In genomic region chr3:55030938-55031337, GRCh38 we compare ENCODE assay signal across 17 cellular contexts.
A peak's percentile ranks its signal among the peaks of the same experiment; 100 is the strongest.
DNase-seq lines count a peak whose midpoint lies in the region; ATAC-seq and TF ChIP-seq lines count a peak whose summit lies in the region.
"Had no signal": no experiment of that assay in that cellular context is flagged by ENCODE, and none has a peak within 500 bp of the region (broad histone marks: within the 10 kb centered on the region; RNA-seq: fewer than 3 reads in every experiment).

No MANE protein-coding gene starts in this region.

- peaks cover 3% of the 10 kb centered on the region for H3K27me3 Mint-ChIP-seq in mesothelial cell of epicardium (ENCODE audit: low read depth)
- H3K27me3 Mint-ChIP-seq: CD4-positive, alpha-beta memory T cell had no signal

- no peak overlapping the region for H2AK5ac ChIP-seq in IMR-90 (ENCODE audit: low read depth, low read length)

- H4K5ac ChIP-seq in IMR-90 (ENCODE audit: low read depth, low read length): no peak overlapping the region

- CTCF ChIA-PET in IMR-90 (lab: Yijun Ruan, JAX): interaction anchor here (0.6 to 0.9 kb wide), 3 partner anchors 30 to 1621 kb away, joined by 3 to 5 read pairs (median 3); no protein-coding TSS in a partner anchor

- dilution Hi-C loops in IMR-90 (cut with HindIII; ENCODE audit: low sequenced_read_pairs, unreplicated experiment): no loop called here

- H4K91ac ChIP-seq in IMR-90 (ENCODE audit: insufficient read depth, low read depth, low read length): no peak overlapping the region

- WGBS in IMR-90 (ENCODE audit: extremely low coverage in 2 of 2, insufficient read length in 1 of 2), 2 experiments: no CpG with 5 or more reads among the region's 4 CpGs

- H3K4me1 Mint-ChIP-seq in mesothelial cell of epicardium: peaks cover 8% of the 10 kb centered on the region
- H3K4me1 Mint-ChIP-seq: CD4-positive, alpha-beta memory T cell had no signal

- H3K4me3 ChIP-seq in IMR-90 (ENCODE audit: insufficient read depth, low read depth, low read length) (no peak overlapping the region), adipocyte (ENCODE audit: low read length) (no peak overlapping the region)
- H3K4me3 ChIP-seq: BLaER1, GM23338 had no signal

- H2AK9ac ChIP-seq in IMR-90 (replicated peaks; ENCODE audit: low read depth, low read length, poor library complexity): no peak overlapping the region

- BruUV-seq in IMR-90 (replicated peaks; lab: Mats Ljungman, UMichigan): no TSS peak

- H2AFZ ChIP-seq in IMR-90 (replicated peaks; ENCODE audit: low read length, poor library complexity): peak overlapping the region; percentile 44
- H2AFZ ChIP-seq: GM23338 had no signal

- H3K36me3 ChIP-seq in IMR-90 (ENCODE audit: control insufficient read depth, insufficient read depth, low read length) (no peaks in the 10 kb centered on the region), adipocyte (ENCODE audit: control insufficient read depth, insufficient read depth, low read length, severe bottlenecking) (no peaks in the 10 kb centered on the region)
- H3K36me3 ChIP-seq: BLaER1 had no signal

- intact Hi-C loops in IMR-90 (cut with micrococcal nuclease): no loop called here
- intact Hi-C loops in cardiac septum (cut with DNase I): no loop called here

- H3K9me3 Mint-ChIP-seq in mesothelial cell of epicardium: peaks cover 4% of the 10 kb centered on the region
- H3K9me3 Mint-ChIP-seq: GM23338, HFFc6 had no signal

- no peak for TF ChIP-seq CTCF in IMR-90 (conservative IDR thresholded peaks at IDR 0.05; ENCODE audit: low read depth, low read length)
- no peak for TF ChIP-seq CTCF in mesothelial cell of epicardium (IDR thresholded peaks at IDR 0.05; ENCODE audit: unreplicated experiment)

- H2BK20ac ChIP-seq in IMR-90 (ENCODE audit: low read depth, low read length): no peak overlapping the region

- H2BK5ac ChIP-seq in IMR-90 (ENCODE audit: low read depth, low read length, poor library complexity, severe bottlenecking): no peak overlapping the region

- peak; percentile 51; the same call in 1 of the 2 replicates for ATAC-seq in IMR-90 (ENCODE audit: low read depth)
- ATAC-seq: GM23338, HCT116, HepG2 had no signal

- H3K9me3 ChIP-seq in IMR-90 (ENCODE audit: control insufficient read depth, insufficient read depth, low read length): no peaks in the 10 kb centered on the region
- no peaks in the 10 kb centered on the region for H3K9me3 ChIP-seq in adipocyte (ENCODE audit: control insufficient read depth, low read length)
- H3K9me3 ChIP-seq: BLaER1 had no signal

- no peak overlapping the region for H3K56ac ChIP-seq in IMR-90 (ENCODE audit: extremely low read depth, insufficient read depth, low read length)

- peaks cover 2% of the 10 kb centered on the region for H3K36me3 Mint-ChIP-seq in mesothelial cell of epicardium
- H3K36me3 Mint-ChIP-seq: CD4-positive, alpha-beta memory T cell had no signal

- no peak overlapping the region for H4K8ac ChIP-seq in IMR-90 (ENCODE audit: low read depth in 2 of 2, low read length in 2 of 2)

- no peaks in the 10 kb centered on the region for H3K79me1 ChIP-seq in IMR-90 (ENCODE audit: low read depth in 1 of 2, low read length in 2 of 2)

- H3K27ac ChIP-seq in IMR-90 (ENCODE audit: insufficient read depth, low read length): no peak overlapping the region
- H3K27ac ChIP-seq: BLaER1 had no signal

- no peak for TF ChIP-seq RAD21 in IMR-90 (IDR thresholded peaks at IDR 0.05; ENCODE audit: low read length)

- peaks cover 3% of the 10 kb centered on the region for H3K4me1 ChIP-seq in IMR-90 (ENCODE audit: control insufficient read depth, insufficient read depth, low read length)
- H3K4me1 ChIP-seq in adipocyte (ENCODE audit: control insufficient read depth, insufficient read depth, low read length): no peaks in the 10 kb centered on the region

- in situ Hi-C loops in IMR-90 (cut with MboI; ENCODE audit: low sequenced_read_pairs): no loop called here

- POLR2A ChIA-PET in IMR-90 (lab: Charles Lee; ENCODE audit: unreplicated experiment): no interaction called here

- no peak overlapping the region for H2BK15ac ChIP-seq in IMR-90 (ENCODE audit: low read depth, low read length)

- no peak overlapping the region for H3K4me3 Mint-ChIP-seq in mesothelial cell of epicardium
- H3K4me3 Mint-ChIP-seq: CD14-positive monocyte; CD4-positive, alpha-beta memory T cell; GM23338; HFFc6 had no signal

- H3K18ac ChIP-seq in IMR-90 (ENCODE audit: low read depth, low read length): peak overlapping the region; percentile 59; the same call in 1 of the 2 replicates

- no peaks in the 10 kb centered on the region for H3K27me3 ChIP-seq in IMR-90 (ENCODE audit: control insufficient read depth, insufficient read depth, low read length)
- H3K27me3 ChIP-seq in adipocyte (replicated peaks; ENCODE audit: control insufficient read depth, insufficient read depth, low read length): no peaks in the 10 kb centered on the region
- H3K27me3 ChIP-seq: BLaER1 had no signal

- no peak overlapping the region for H3K23ac ChIP-seq in IMR-90 (ENCODE audit: low read depth, low read length)

- H3K9ac ChIP-seq in IMR-90 (ENCODE audit: low read depth, low read length): no peak overlapping the region
- no peak overlapping the region for H3K9ac ChIP-seq in adipocyte (ENCODE audit: low read length)
- H3K9ac ChIP-seq: BLaER1 had no signal

- no peaks in the 10 kb centered on the region for H3K9me1 ChIP-seq in IMR-90 (ENCODE audit: insufficient read depth, low read length)

- no peaks in the 10 kb centered on the region for H4K20me1 ChIP-seq in IMR-90 (ENCODE audit: insufficient read depth, low read length)
- H4K20me1 ChIP-seq: BLaER1 had no signal

- DNase-seq in IMR-90 (peak; percentile 15), adipocyte (ENCODE audit: low read depth) (peak; percentile 17), iris pigment epithelial cell (ENCODE audit: low read depth) (peak; percentile 7), mesothelial cell of epicardium (ENCODE audit: low spot score in 2 of 2, unreplicated experiment in 2 of 2) (no peak), cardiac septum (ENCODE audit: low spot score) (no peak)
- DNase-seq in effector CD8-positive, alpha-beta T cell (lab: John Stamatoyannopoulos, UW): no peak
- DNase-seq: ACHN; CD4-positive, alpha-beta memory T cell; DMS153; DMS79; GDM1; HFFc6 had no signal

- H2BK120ac ChIP-seq in IMR-90 (ENCODE audit: low read depth, low read length): no peak overlapping the region

- H3K27ac Mint-ChIP-seq in mesothelial cell of epicardium: no peak overlapping the region
- H3K27ac Mint-ChIP-seq: CD4-positive, alpha-beta memory T cell; GM23338; HFFc6 had no signal

- H3K4ac ChIP-seq in IMR-90 (ENCODE audit: low read depth, low read length): no peak overlapping the region

- 0 out of 2 replicates have a peak overlapping the region, but pooled peaks have one; percentile 42 for H3K14ac ChIP-seq in IMR-90 (replicated peaks; ENCODE audit: low read depth, low read length)

- no peak overlapping the region for H3K4me2 ChIP-seq in IMR-90 (ENCODE audit: low read depth, low read length)
- H3K4me2 ChIP-seq: BLaER1, GM23338 had no signal

- no peak for TF ChIP-seq POLR2A in IMR-90 (IDR thresholded peaks at IDR 0.05; ENCODE audit: low read depth, low read length)

TF ChIP-seq in IMR-90, 13 proteins besides CTCF, POLR2A, EP300 and RAD21:
- TF ChIP-seq USF2 (IDR thresholded peaks at IDR 0.05; ENCODE audit: low read depth, low read length): no peak
- TF ChIP-seq RFX5 (IDR thresholded peaks at IDR 0.05; ENCODE audit: low read depth, low read length): no peak
- no peak for TF ChIP-seq MAZ (IDR thresholded peaks at IDR 0.05; ENCODE audit: borderline replicate concordance, low read depth, low read length)
- TF ChIP-seq CEBPB (IDR thresholded peaks at IDR 0.05; ENCODE audit: low read depth, low read length): no peak
- no peak for TF ChIP-seq CHD1 (IDR thresholded peaks at IDR 0.05; ENCODE audit: low read depth, low read length)
- TF ChIP-seq BHLHE40 (IDR thresholded peaks at IDR 0.05; ENCODE audit: low read depth, low read length): no peak
- TF ChIP-seq RCOR1 (IDR thresholded peaks at IDR 0.05; ENCODE audit: insufficient replicate concordance, low read length): no peak
- TF ChIP-seq SMC3 (IDR thresholded peaks at IDR 0.05; ENCODE audit: low read depth, low read length): no peak
- TF ChIP-seq FOS (IDR thresholded peaks at IDR 0.05; ENCODE audit: low read depth, low read length): no peak
- no peak for TF ChIP-seq NFE2L2 (IDR thresholded peaks at IDR 0.05; ENCODE audit: low read depth, low read length)
- no peak for TF ChIP-seq MAFK (IDR thresholded peaks at IDR 0.05; ENCODE audit: low read depth, low read length)
- TF ChIP-seq MXI1 (IDR thresholded peaks at IDR 0.05; ENCODE audit: borderline replicate concordance, low read depth, low read length): no peak
- no peak for TF ChIP-seq ELK1 (IDR thresholded peaks at IDR 0.05; ENCODE audit: borderline replicate concordance, low read depth, low read length)

Comparison
In these comparisons a context has a peak if more than half of its experiments do, and no peak if none do; other contexts are left out.
1. DNase-seq: peak in IMR-90 (single experiment), adipocyte (single experiment) and iris pigment epithelial cell (single experiment); none in mesothelial cell of epicardium (0 of 2), cardiac septum (single experiment) and effector CD8-positive, alpha-beta T cell (single experiment).